ENCODE assay signal across 8 cellular contexts in the genomic region with DNA sequence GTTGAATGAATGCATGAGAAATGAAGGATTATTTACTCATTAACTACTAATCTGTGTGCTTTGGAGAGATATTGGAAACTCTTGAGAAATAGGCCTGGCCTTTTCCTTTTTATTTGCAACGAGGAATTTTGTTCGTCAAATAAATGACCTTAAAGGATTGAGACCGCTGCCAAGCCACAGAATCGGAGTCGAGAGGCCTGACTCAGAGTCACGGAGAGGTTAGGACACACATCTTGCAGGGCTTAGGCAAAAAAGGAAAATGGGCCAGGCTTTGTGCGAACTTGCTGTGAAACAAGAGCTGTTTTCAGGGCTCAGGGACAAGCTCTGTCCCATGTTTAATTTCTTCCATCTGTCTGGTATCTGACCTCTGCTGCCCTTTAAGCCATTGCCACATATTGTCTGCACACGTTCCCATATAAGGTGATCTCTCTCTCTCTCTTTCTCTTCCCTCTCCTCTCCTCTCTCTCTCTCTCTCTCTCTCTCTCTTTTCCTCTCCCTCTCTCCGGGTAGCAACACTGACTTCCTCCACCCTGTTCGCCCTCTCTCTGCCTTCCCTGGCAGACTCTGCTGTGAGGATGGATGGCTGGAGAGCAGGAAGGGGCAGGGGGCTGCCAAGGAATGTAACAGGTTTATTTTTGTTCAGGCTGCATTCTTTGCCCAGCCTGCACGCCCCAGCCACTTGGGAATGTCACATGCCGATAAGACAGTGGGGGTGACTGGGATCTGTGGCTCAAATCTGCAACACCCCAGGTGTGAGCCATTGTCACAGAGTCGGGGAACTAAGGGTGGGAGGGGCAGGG. TPM values are rescaled to one million over a fixed set of nuclear protein-coding genes. Genes with fewer than 3 reads are reported as not detected.
DNase-seq lines count a peak whose midpoint lies in the region; ATAC-seq and TF ChIP-seq lines count a peak whose summit lies in the region.

No MANE protein-coding gene starts in this region.

- peak overlapping the region; percentile 84 for H3K4me3 Mint-ChIP-seq in HFFc6
- no peak overlapping the region for H3K4me3 Mint-ChIP-seq in CD8-positive, alpha-beta T cell

- no peaks in the 10 kb centered on the region for H3K79me2 ChIP-seq in smooth muscle cell (ENCODE audit: low read depth)

- intact Hi-C loops in CD8-positive, alpha-beta T cell (cut with DNase I, micrococcal nuclease), result no loop called here
- intact Hi-C loops in posterior cingulate gyrus (cut with DNase I), result no loop called here

- no peak for ATAC-seq in CD8-positive, alpha-beta T cell

- H3K27ac ChIP-seq in smooth muscle cell (ENCODE audit: low read depth), result peak overlapping the region; percentile 9
- H3K27ac ChIP-seq in CD8-positive, alpha-beta T cell (ENCODE audit: low read depth, low read length), result no peak overlapping the region

- no peak overlapping the region for H3K9ac ChIP-seq in smooth muscle cell (ENCODE audit: low read depth)

- no peaks in the 10 kb centered on the region for H3K36me3 Mint-ChIP-seq in HFFc6 (ENCODE audit: low read depth)
- no peaks in the 10 kb centered on the region for H3K36me3 Mint-ChIP-seq in CD8-positive, alpha-beta T cell

- H3F3A ChIP-seq in smooth muscle cell (ENCODE audit: low read depth), result peaks cover 7% of the 10 kb centered on the region

- H3K9me3 ChIP-seq in smooth muscle cell (replicated peaks; ENCODE audit: low read depth), result no peaks in the 10 kb centered on the region
- no peaks in the 10 kb centered on the region for H3K9me3 ChIP-seq in CD8-positive, alpha-beta T cell (ENCODE audit: low read length)

- no peaks in the 10 kb centered on the region for H4K20me1 ChIP-seq in smooth muscle cell (ENCODE audit: low read depth)

- no peaks in the 10 kb centered on the region for H3K27me3 ChIP-seq in smooth muscle cell (ENCODE audit: low read depth)
- no peaks in the 10 kb centered on the region for H3K27me3 ChIP-seq in CD8-positive, alpha-beta T cell (ENCODE audit: insufficient read depth, low read length)

- CTCF ChIA-PET in CD8-positive, alpha-beta T cell (lab: Charles Lee), result no interaction called here

- 17% methylated on average over 13 of the region's 13 CpGs for WGBS in smooth muscle cell (ENCODE audit: low lambda C conversion rate)

- peak overlapping the region; percentile 94 for H3K27ac Mint-ChIP-seq in HFFc6
- no peak overlapping the region for H3K27ac Mint-ChIP-seq in CD8-positive, alpha-beta T cell

- POLR2A ChIA-PET in CD8-positive, alpha-beta T cell (lab: Charles Lee), result no interaction called here

- peak; percentile 98 for DNase-seq in HFFc6
- DNase-seq in astrocyte of the hippocampus (ENCODE audit: low read depth, low spot score), result peak; percentile 96
- peak; percentile 34 for DNase-seq in iPS-NIHi11 (ENCODE audit: low spot score)
- peak; percentile 5 for DNase-seq in smooth muscle cell (lab: John Stamatoyannopoulos, UW; ENCODE audit: unreplicated experiment)
- no peak for DNase-seq in CD8-positive, alpha-beta T cell
- no peak for DNase-seq in NCI-H1930 (lab: John Stamatoyannopoulos, UW)
- no peak for DNase-seq in posterior cingulate gyrus
- no peak for DNase-seq in Kasumi-1 (lab: John Stamatoyannopoulos, UW)

- no peaks in the 10 kb centered on the region for H3K4me1 ChIP-seq in smooth muscle cell (ENCODE audit: low read depth)
- H3K4me1 ChIP-seq in CD8-positive, alpha-beta T cell (ENCODE audit: insufficient read depth, low read length), result no peaks in the 10 kb centered on the region

- H3K4me1 Mint-ChIP-seq in HFFc6 (ENCODE audit: low read depth), result peaks cover 40% of the 10 kb centered on the region
- no peaks in the 10 kb centered on the region for H3K4me1 Mint-ChIP-seq in CD8-positive, alpha-beta T cell (ENCODE audit: low read depth)

- no peaks in the 10 kb centered on the region for H3K36me3 ChIP-seq in smooth muscle cell (ENCODE audit: low read depth)
- H3K36me3 ChIP-seq in CD8-positive, alpha-beta T cell (ENCODE audit: insufficient read depth, low read length), result no peaks in the 10 kb centered on the region

- H2AFZ ChIP-seq in smooth muscle cell (ENCODE audit: low read depth), result peak overlapping the region; percentile 36

- TF ChIP-seq CTCF in HFFc6 (IDR thresholded peaks at IDR 0.05) (no peak), smooth muscle cell (IDR thresholded peaks at IDR 0.05; ENCODE audit: borderline replicate concordance, insufficient read depth, poor library complexity, severe bottlenecking) (no peak)
- no peak for TF ChIP-seq CTCF in CD8-positive, alpha-beta T cell (IDR thresholded peaks at IDR 0.05)

- H3K4me3 ChIP-seq in smooth muscle cell, result no peak overlapping the region
- no peak overlapping the region for H3K4me3 ChIP-seq in CD8-positive, alpha-beta T cell (ENCODE audit: low read depth, low read length)

- no peaks in the 10 kb centered on the region for H3K27me3 Mint-ChIP-seq in HFFc6 (ENCODE audit: insufficient read depth)
- H3K27me3 Mint-ChIP-seq in CD8-positive, alpha-beta T cell (ENCODE audit: low read depth), result peaks cover 16% of the 10 kb centered on the region

- H3K9me3 Mint-ChIP-seq in HFFc6, result no peaks in the 10 kb centered on the region; the same call in 1 of the 2 replicates
- H3K9me3 Mint-ChIP-seq in CD8-positive, alpha-beta T cell, result no peaks in the 10 kb centered on the region

- peak overlapping the region; percentile 63 for H3K4me2 ChIP-seq in smooth muscle cell

RNA-seq across cellular contexts. Expression of gene IFT81, which starts 14.9 kb away (rescaled TPM):
- total RNA-seq in HFFc6 (2021; fragmentation: NEBNext Ultra II Directional; extraction: Animal tissue kit (Norgen Biotek cat#: 25700)), result 10 to 100 TPM in 5 of 6 experiments, 1 to 10 TPM in 1; 9.4 to 14.4 (median 12.8) TPM
- total RNA-seq in smooth muscle cell, result 11.0 and 14.7 TPM in 2 replicates
- 8.0 and 9.1 TPM in 2 replicates for polyA plus RNA-seq in smooth muscle cell
- total RNA-seq in CD8-positive, alpha-beta T cell, result under 1 TPM; 0.25 to 0.43 TPM

Comparison
In these comparisons a context has a peak if more than half of its experiments do, and no peak if none do; other contexts are left out.
1. DNase-seq: peak in HFFc6 (single experiment), astrocyte of the hippocampus (single experiment), iPS-NIHi11 (single experiment) and smooth muscle cell (single experiment); none in CD8-positive, alpha-beta T cell (0 of 7), NCI-H1930 (0 of 2), posterior cingulate gyrus (0 of 10) and Kasumi-1 (0 of 2).